Comparison of ENCODE assay signal across 1 cellular context in genomic region chr6:106972500-106972899, GRCh38.
TF ChIP-seq lines count a peak whose summit lies in the region.

No MANE protein-coding gene starts in this region.

TF ChIP-seq in GM23338, 12 proteins besides CTCF, POLR2A, EP300 and RAD21 (continued from another document):
- TF ChIP-seq ZNF462 (CRISPR knock-in tag; IDR thresholded peaks at IDR 0.05): no peak
- no peak for TF ChIP-seq JUNB (IDR thresholded peaks at IDR 0.05; ENCODE audit: unreplicated experiment)
- TF ChIP-seq ETS1 (IDR thresholded peaks at IDR 0.05): no peak
- TF ChIP-seq ZNF114 (CRISPR knock-in tag; IDR thresholded peaks at IDR 0.05): no peak
- no peak for TF ChIP-seq REST (IDR thresholded peaks at IDR 0.05; ENCODE audit: unreplicated experiment)
